Comparison of ENCODE assay signal across 12 cellular contexts in the genomic region with DNA sequence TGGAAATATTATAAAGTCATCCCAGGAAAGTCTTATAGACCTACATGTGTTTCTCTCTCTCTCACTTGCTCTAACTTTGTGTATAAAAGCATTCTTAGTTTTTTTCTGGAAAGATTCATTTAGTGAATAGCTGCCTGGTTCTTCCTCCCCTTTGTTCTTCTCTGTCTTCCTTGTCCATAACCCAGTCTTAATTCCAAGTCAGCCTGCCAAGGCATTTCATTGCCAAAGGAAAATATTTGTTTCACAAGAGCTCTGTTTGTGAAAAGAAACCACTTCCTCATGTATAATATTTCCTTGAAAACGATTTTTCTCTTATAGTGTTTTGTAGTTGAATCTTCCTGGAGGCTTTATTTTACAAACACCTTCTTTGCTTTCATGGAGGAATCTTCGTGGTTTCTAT.
A peak's percentile ranks its signal among the peaks of the same experiment; 100 is the strongest.
DNase-seq lines count a peak whose midpoint lies in the region; TF ChIP-seq lines count a peak whose summit lies in the region.
"Had no signal": no experiment of that assay in that cellular context is flagged by ENCODE, and none has a peak within 500 bp of the region (broad histone marks: within the 10 kb centered on the region; RNA-seq: fewer than 3 reads in every experiment).

No MANE protein-coding gene starts in this region.

- H2BK20ac ChIP-seq in H9 (ENCODE audit: low read depth, low read length, poor library complexity, severe bottlenecking) = no peak overlapping the region

- no peak overlapping the region for H4K8ac ChIP-seq in H9 (replicated peaks; ENCODE audit: insufficient read length, low read depth, low read length)

- no CpG with 5 or more reads among the region's 2 CpGs for WGBS in H9 (ENCODE audit: extremely low coverage, insufficient read length, low lambda C conversion rate)

- no peak overlapping the region for H3K56ac ChIP-seq in H9 (ENCODE audit: insufficient read length, low read depth, low read length)

- no peak overlapping the region for H3K4ac ChIP-seq in H9 (ENCODE audit: low read depth, low read length)

- TF ChIP-seq CTCF in astrocyte of the cerebellum (IDR thresholded peaks at IDR 0.05; ENCODE audit: low read depth, low read length, missing control alignments) = no peak
- TF ChIP-seq CTCF in H9 (conservative IDR thresholded peaks at IDR 0.05) = no peak

- H3K4me1 ChIP-seq in subcutaneous abdominal adipose tissue (ENCODE audit: control insufficient read depth in 5 of 5, insufficient read depth in 5 of 5, low read length in 5 of 5) (peaks cover 0 to 33% (median 24%) of the 10 kb centered on the region in 5 donors), H9 (ENCODE audit: insufficient read depth, low read length) (no peaks in the 10 kb centered on the region)

- no peaks in the 10 kb centered on the region for H3K36me3 Mint-ChIP-seq in H9 (ENCODE audit: insufficient read depth in 1 of 3, low read depth in 3 of 3)
- H3K36me3 Mint-ChIP-seq: activated naive CD4-positive, alpha-beta T cell treated with anti-CD3 and anti-CD28 coated beads, Interleukin-2, amount 10 ng/mL, durations not matched to agents 7 days and 5 days had no signal

- H3K79me1 ChIP-seq in H9 (ENCODE audit: insufficient read depth, low read depth, low read length, poor library complexity, severe bottlenecking) = no peaks in the 10 kb centered on the region

- H3K27ac Mint-ChIP-seq in H9 = no peak overlapping the region
- H3K27ac Mint-ChIP-seq: activated CD4-positive, alpha-beta T cell treated with anti-CD3 and anti-CD28 coated beads, Interleukin-2, amount 10 ng/mL, durations not matched to agents 24 days and 14 days; activated naive CD4-positive, alpha-beta T cell treated with anti-CD3 and anti-CD28 coated beads, Interleukin-2, amount 10 ng/mL, durations not matched to agents 7 days and 5 days had no signal

- H3K9ac ChIP-seq in subcutaneous abdominal adipose tissue (ENCODE audit: low read length in 5 of 5) (no peak overlapping the region), H9 (ENCODE audit: extremely low read depth, insufficient read length, low read length) (no peak overlapping the region)

- H3K18ac ChIP-seq in H9 (ENCODE audit: insufficient read length, low read depth, low read length) = no peak overlapping the region

- no peaks in the 10 kb centered on the region for H3K27me3 Mint-ChIP-seq in H9 (ENCODE audit: low read depth)
- H3K27me3 Mint-ChIP-seq: activated CD4-positive, alpha-beta T cell treated with anti-CD3 and anti-CD28 coated beads, Interleukin-2, amount 10 ng/mL, durations not matched to agents 24 days and 14 days; activated naive CD4-positive, alpha-beta T cell treated with anti-CD3 and anti-CD28 coated beads, Interleukin-2, amount 10 ng/mL, durations not matched to agents 7 days and 5 days had no signal

- no peak overlapping the region for H4K5ac ChIP-seq in H9 (ENCODE audit: insufficient read length, low read depth, low read length)

- H3K4me1 Mint-ChIP-seq in H9 = no peaks in the 10 kb centered on the region
- H3K4me1 Mint-ChIP-seq: activated CD4-positive, alpha-beta T cell treated with anti-CD3 and anti-CD28 coated beads, Interleukin-2, amount 10 ng/mL, durations not matched to agents 24 days and 14 days; activated naive CD4-positive, alpha-beta T cell treated with anti-CD3 and anti-CD28 coated beads, Interleukin-2, amount 10 ng/mL, durations not matched to agents 7 days and 5 days had no signal

- H3K23ac ChIP-seq in H9 (ENCODE audit: insufficient read length, low read depth, low read length) = no peak overlapping the region

- H3T11ph ChIP-seq in H9 (ENCODE audit: low read length) = no peak overlapping the region

- no peak overlapping the region for H4K91ac ChIP-seq in H9 (ENCODE audit: insufficient read length, low read depth, low read length)

- in situ Hi-C loops in astrocyte of the cerebellum (cut with HindIII; ENCODE audit: low sequenced_read_pairs) = no loop called here

- H2BK5ac ChIP-seq in H9 (ENCODE audit: insufficient read length, low read length) = no peak overlapping the region

- no peak overlapping the region for H3K4me3 ChIP-seq in astrocyte of the cerebellum (ENCODE audit: low read depth, low read length)
- no peak overlapping the region for H3K4me3 ChIP-seq in subcutaneous abdominal adipose tissue (ENCODE audit: low read depth in 1 of 5, low read length in 5 of 5)
- H3K4me3 ChIP-seq: ovary had no signal

- DNase-seq in NCI-H2107 treated with DMSO at 0.1 percent for 48 hours (lab: John Stamatoyannopoulos, UW; ENCODE audit: unreplicated experiment) = peak; percentile 50
- DNase-seq in NCI-H2107 (lab: John Stamatoyannopoulos, UW) = no peak
- DNase-seq in astrocyte of the cerebellum (ENCODE audit: low read depth) = peak; percentile 55
- DNase-seq in foreskin melanocyte = peak; percentile 79
- no peak for DNase-seq in NCI-H1417 (lab: John Stamatoyannopoulos, UW)
- DNase-seq in H9 = no peak
- no peak for DNase-seq in effector CD4-positive, alpha-beta T cell
- DNase-seq: activated CD4-positive, alpha-beta T cell treated with anti-CD3 and anti-CD28 coated beads, Interleukin-2, amount 10 ng/mL, durations not matched to agents 24 days and 14 days; activated naive CD4-positive, alpha-beta T cell treated with anti-CD3 and anti-CD28 coated beads, Interleukin-2, amount 10 ng/mL, durations not matched to agents 7 days and 5 days; IMR-90; ovary had no signal

- H2BK15ac ChIP-seq in H9 (ENCODE audit: low read depth, low read length) = no peak overlapping the region

- H3K27ac ChIP-seq in subcutaneous abdominal adipose tissue (ENCODE audit: low read depth, low read length) (peak overlapping the region; percentile 2), H9 (ENCODE audit: insufficient read length, low read depth, low read length) (no peak overlapping the region)
- H3K27ac ChIP-seq: ovary had no signal

- H2AK5ac ChIP-seq in H9 (ENCODE audit: insufficient read length, low read length) = no peak overlapping the region

- H3K23me2 ChIP-seq in H9 (ENCODE audit: insufficient read length, low read depth, low read length, poor library complexity, severe bottlenecking) = no peaks in the 10 kb centered on the region

- H3K14ac ChIP-seq in H9 (ENCODE audit: insufficient read depth, low read length) = no peak overlapping the region

- H3K36me3 ChIP-seq in subcutaneous abdominal adipose tissue (ENCODE audit: control insufficient read depth in 5 of 5, insufficient read depth in 5 of 5, low read length in 5 of 5) = no peaks in the 10 kb centered on the region
- H3K36me3 ChIP-seq: ovary had no signal

- no peaks in the 10 kb centered on the region for H4K20me1 ChIP-seq in H9 (ENCODE audit: control insufficient read depth, insufficient read depth, insufficient read length)

- no peak overlapping the region for H2BK120ac ChIP-seq in H9 (ENCODE audit: low read depth, low read length, poor library complexity, severe bottlenecking)

- no peak overlapping the region for H3K4me3 Mint-ChIP-seq in H9
- H3K4me3 Mint-ChIP-seq: activated CD4-positive, alpha-beta T cell treated with anti-CD3 and anti-CD28 coated beads, Interleukin-2, amount 10 ng/mL, durations not matched to agents 24 days and 14 days; activated naive CD4-positive, alpha-beta T cell treated with anti-CD3 and anti-CD28 coated beads, Interleukin-2, amount 10 ng/mL, durations not matched to agents 7 days and 5 days had no signal

- no peak overlapping the region for H2BK12ac ChIP-seq in H9 (ENCODE audit: insufficient read length, low read depth, low read length)

- H3K4me2 ChIP-seq in H9 (ENCODE audit: insufficient read depth, insufficient read length, low read length) = no peak overlapping the region

- no peaks in the 10 kb centered on the region for H3K79me2 ChIP-seq in H9 (ENCODE audit: insufficient read depth, low read length)

- H3K27me3 ChIP-seq in subcutaneous abdominal adipose tissue (ENCODE audit: control insufficient read depth in 5 of 5, insufficient read depth in 4 of 5, low read length in 5 of 5) (no peaks in the 10 kb centered on the region), H9 (ENCODE audit: insufficient read depth, low read length) (no peaks in the 10 kb centered on the region)
- H3K27me3 ChIP-seq: ovary had no signal

- no peak overlapping the region for H2AFZ ChIP-seq in H9 (ENCODE audit: low read length)

- H3K9me3 Mint-ChIP-seq in H9 = no peaks in the 10 kb centered on the region
- H3K9me3 Mint-ChIP-seq: activated CD4-positive, alpha-beta T cell treated with anti-CD3 and anti-CD28 coated beads, Interleukin-2, amount 10 ng/mL, durations not matched to agents 24 days and 14 days had no signal

- H3K9me3 ChIP-seq in subcutaneous abdominal adipose tissue (ENCODE audit: control insufficient read depth in 5 of 5, low read length in 5 of 5) (no peaks in the 10 kb centered on the region), H9 (ENCODE audit: control insufficient read depth, low read depth, low read length) (no peaks in the 10 kb centered on the region)
- H3K9me3 ChIP-seq: ovary had no signal

Comparison
In these comparisons a context has a peak if more than half of its experiments do, and no peak if none do; other contexts are left out.
1. DNase-seq: peak in NCI-H2107 treated with DMSO at 0.1 percent for 48 hours (single experiment), astrocyte of the cerebellum (single experiment) and foreskin melanocyte (single experiment); none in NCI-H2107 (single experiment), NCI-H1417 (0 of 3), H9 (single experiment) and effector CD4-positive, alpha-beta T cell (single experiment).